ENCODE assay signal across 20 cellular contexts in genomic region chr10:31875608-31876007, GRCh38.
A peak's percentile ranks its signal among the peaks of the same experiment; 100 is the strongest.
DNase-seq lines count a peak whose midpoint lies in the region; ATAC-seq and TF ChIP-seq lines count a peak whose summit lies in the region.
"Had no signal": no experiment of that assay in that cellular context is flagged by ENCODE, and none has a peak within 500 bp of the region (broad histone marks: within the 10 kb centered on the region; RNA-seq: fewer than 3 reads in every experiment).

No MANE protein-coding gene starts in this region.

- H4K20me1 ChIP-seq in Loucy (ENCODE audit: insufficient read depth, low read length, poor library complexity, severe bottlenecking) = no peaks in the 10 kb centered on the region

- H3K4me2 ChIP-seq in Loucy (ENCODE audit: low read depth, low read length, poor library complexity, severe bottlenecking) = peak overlapping the region; percentile 66

- H3F3A ChIP-seq in Loucy (ENCODE audit: low read depth) = peaks cover 5% of the 10 kb centered on the region; the same call in 1 of the 2 replicates

- DNase-seq in GM10248 (ENCODE audit: extremely low spot score) (no peak), GM10266 (ENCODE audit: extremely low spot score) (no peak)
- DNase-seq: activated CD4-positive, alpha-beta T cell treated with anti-CD3 and anti-CD28 coated beads, Interleukin-2, amount 10 ng/mL, durations not matched to agents 7 days and 5 days; activated T-cell treated with anti-CD3 and anti-CD28 coated beads, Interleukin-2, amount 50 U/mL, for 48 hours; AML-193; amniotic stem cell; cerebellar nuclear complex; GOT3; NCI-H1092; NCI-H2171; ovary; upper lobe of right lung had no signal

- H3K79me2 ChIP-seq in Loucy (ENCODE audit: insufficient read depth, low read length) = peaks cover 36% of the 10 kb centered on the region

- H3K9ac ChIP-seq in Loucy (ENCODE audit: low read depth, low read length, poor library complexity, severe bottlenecking) = peak overlapping the region; percentile 53

- no peaks in the 10 kb centered on the region for H3K27me3 ChIP-seq in Loucy (ENCODE audit: insufficient read depth, low read length, poor library complexity, severe bottlenecking)
- H3K27me3 ChIP-seq: ovary, upper lobe of right lung had no signal

- peak; percentile 78 for ATAC-seq in GM18870 (IDR thresholded peaks at IDR 0.05; ENCODE audit: unreplicated experiment)
- peak; percentile 30 for ATAC-seq in GM19468 (IDR thresholded peaks at IDR 0.05; ENCODE audit: extremely low read depth, unreplicated experiment)
- peak; percentile 62 for ATAC-seq in HG02852 (IDR thresholded peaks at IDR 0.05; ENCODE audit: unreplicated experiment)
- no peak for ATAC-seq in GM21367 (IDR thresholded peaks at IDR 0.05; ENCODE audit: unreplicated experiment)
- no peak for ATAC-seq in HG03039 (IDR thresholded peaks at IDR 0.05; ENCODE audit: unreplicated experiment)
- ATAC-seq: Right ventricle myocardium inferior; stimulated activated effector memory CD8-positive, alpha-beta T cell treated with anti-CD3 and anti-CD28 coated beads, Interleukin-12 subunit alpha, Interleukin-12 subunit beta, amount 100 ng/mL, for 72 hours; upper lobe of right lung had no signal

- POLR2A ChIA-PET in GM10248 (lab: Yijun Ruan, JAX) = interaction anchor here (0.7 kb wide), 1 partner anchor 55 kb away, joined by 3 read pairs; no protein-coding TSS in a partner anchor

- peaks cover 62% of the 10 kb centered on the region for H3K4me1 ChIP-seq in Loucy (ENCODE audit: insufficient read depth, low read length, poor library complexity, severe bottlenecking)

- no peaks in the 10 kb centered on the region for H3K9me3 ChIP-seq in Loucy (ENCODE audit: insufficient read depth, low read depth, low read length)
- H3K9me3 ChIP-seq: ovary, upper lobe of right lung had no signal

- TF ChIP-seq CTCF in Loucy (conservative IDR thresholded peaks at IDR 0.05; ENCODE audit: low read length) (no peak), GM10248 (IDR thresholded peaks at IDR 0.05; ENCODE audit: control extremely low read depth, extremely low read depth, low read depth, missing control alignments) (no peak), GM10266 (IDR thresholded peaks at IDR 0.05; ENCODE audit: control insufficient read depth, insufficient read depth, low read depth, missing control alignments) (no peak)

- no peaks in the 10 kb centered on the region for H3K9me2 ChIP-seq in Loucy (replicated peaks; ENCODE audit: low read depth, low read length)

- H2AFZ ChIP-seq in Loucy (ENCODE audit: low read length) = no peak overlapping the region

- CTCF ChIA-PET in GM10248 (lab: Yijun Ruan, JAX) = interaction anchor here (1.2 to 4.1 kb wide), 3 partner anchors 14 to 744 kb away, joined by 3 to 20 read pairs (median 3); no protein-coding TSS in a partner anchor

- peak overlapping the region; percentile 47 for H3K4me3 ChIP-seq in Loucy (ENCODE audit: low read length, poor library complexity, severe bottlenecking)
- H3K4me3 ChIP-seq: ovary, upper lobe of right lung had no signal

- H3K36me3 ChIP-seq in Loucy (ENCODE audit: insufficient read depth, low read length) = no peaks in the 10 kb centered on the region
- H3K36me3 ChIP-seq: ovary, upper lobe of right lung had no signal

Comparison
In these comparisons a context has a peak if more than half of its experiments do, and no peak if none do; other contexts are left out.
1. ATAC-seq: peak in GM18870 (single experiment), GM19468 (single experiment) and HG02852 (single experiment); none in GM21367 (single experiment) and HG03039 (single experiment).